Comparison of ENCODE assay signal across 31 cellular contexts in genomic region chr1:108556079-108556478, GRCh38.
"Had no signal": no experiment of that assay in that cellular context is flagged by ENCODE, and none has a peak within 500 bp of the region (broad histone marks: within the 10 kb centered on the region; RNA-seq: fewer than 3 reads in every experiment).

No MANE protein-coding gene starts in this region.

- H3K27ac ChIP-seq: cardiac muscle cell, foreskin keratinocyte, ovary, uterus had no signal

- H3K27me3 ChIP-seq: ascending aorta, cardiac muscle cell, dorsolateral prefrontal cortex, heart right ventricle, ovary, sigmoid colon, uterus had no signal

- H3K9me3 Mint-ChIP-seq: activated B cell treated with CpG ODN at 0.5 μM for 24 hours; activated naive CD4-positive, alpha-beta T cell treated with anti-CD3 and anti-CD28 coated beads, Interleukin-2, amount 10 ng/mL, durations not matched to agents 7 days and 5 days; activated naive CD8-positive, alpha-beta T cell treated with anti-CD3 and anti-CD28 coated beads, Interleukin-2, amount 10 ng/mL, durations not matched to agents 7 days and 5 days; activated T-cell treated with anti-CD3 and anti-CD28 coated beads, Interleukin-2, amount 50 U/mL, for 24 hours; naive thymus-derived CD4-positive, alpha-beta T cell; stimulated activated memory B cell treated with anti-CD40 and anti-IgM and Interleukin-4, amounts not matched to agents 10 μg/mL and 1 μg/mL and 100 μg/mL, for 72 hours; stimulated activated naive CD8-positive, alpha-beta T cell treated with anti-CD3 and anti-CD28 coated beads, Interleukin-15, amount 100 ng/mL, for 72 hours; T-helper 2 cell treated with Interferon-gamma antibody and Interleukin-4, amounts not matched to agents 5 μg/mL and 100 μg/mL, for 36 hours; type B pancreatic cell had no signal

- H3K27ac Mint-ChIP-seq: activated B cell treated with CpG ODN at 0.5 μM for 24 hours; activated naive CD4-positive, alpha-beta T cell treated with anti-CD3 and anti-CD28 coated beads, Interleukin-2, amount 10 ng/mL, durations not matched to agents 7 days and 5 days; activated naive CD8-positive, alpha-beta T cell treated with anti-CD3 and anti-CD28 coated beads, Interleukin-2, amount 10 ng/mL, durations not matched to agents 7 days and 5 days; activated T-cell treated with anti-CD3 and anti-CD28 coated beads, Interleukin-2, amount 50 U/mL, for 24 hours; brain; naive thymus-derived CD4-positive, alpha-beta T cell; progenitor cell of endocrine pancreas; stimulated activated memory B cell treated with anti-CD40 and anti-IgM and Interleukin-4, amounts not matched to agents 10 μg/mL and 1 μg/mL and 100 μg/mL, for 72 hours; stimulated activated naive CD8-positive, alpha-beta T cell treated with anti-CD3 and anti-CD28 coated beads, Interleukin-15, amount 100 ng/mL, for 72 hours; T-helper 2 cell treated with Interferon-gamma antibody and Interleukin-4, amounts not matched to agents 5 μg/mL and 100 μg/mL, for 36 hours; type B pancreatic cell had no signal

- H3K36me3 ChIP-seq: ascending aorta, cardiac muscle cell, heart right ventricle, ovary, sigmoid colon, uterus had no signal

- H3K4me3 ChIP-seq: ascending aorta, cardiac muscle cell, coronary artery, dorsolateral prefrontal cortex, heart right ventricle, ovary, sigmoid colon, smooth muscle cell, uterus had no signal

- H3K9me3 ChIP-seq: ascending aorta, heart right ventricle, ovary, sigmoid colon, uterus had no signal

- H3K4me2 ChIP-seq: smooth muscle cell had no signal

- FAIRE-seq: islet of Langerhans had no signal

- ATAC-seq: foreskin keratinocyte; left ventricle myocardium superior; stimulated activated memory B cell treated with anti-CD40 and anti-IgM and Interleukin-4, amounts not matched to agents 10 μg/mL and 1 μg/mL and 100 μg/mL, for 72 hours; stimulated activated naive CD8-positive, alpha-beta T cell treated with anti-CD3 and anti-CD28 coated beads, Interleukin-15, amount 100 ng/mL, for 72 hours had no signal

- DNase-seq: activated B cell treated with CpG ODN at 0.5 μM for 24 hours; activated CD8-positive, alpha-beta memory T cell treated with anti-CD3 and anti-CD28 coated beads, Interleukin-2, amount 50 U/mL, for 48 hours; activated gamma-delta T cell; activated naive CD4-positive, alpha-beta T cell treated with anti-CD3 and anti-CD28 coated beads, Interleukin-2, amount 10 ng/mL, durations not matched to agents 7 days and 5 days; activated naive CD8-positive, alpha-beta T cell treated with anti-CD3 and anti-CD28 coated beads, Interleukin-2, amount 10 ng/mL, durations not matched to agents 7 days and 5 days; activated T-cell treated with anti-CD3 and anti-CD28 coated beads, Interleukin-2, amount 50 U/mL, for 24 hours; dorsolateral prefrontal cortex; effector memory CD4-positive, alpha-beta T cell; foreskin keratinocyte; left cardiac atrium; left ventricle myocardium superior; naive thymus-derived CD4-positive, alpha-beta T cell; ovary; sigmoid colon; stimulated activated CD4-positive, alpha-beta T cell treated with anti-CD3 and anti-CD28 coated beads, Interleukin-1b, Interleukin-23, amount 100 ng/mL, for 48 hours; stimulated activated CD4-positive, alpha-beta T cell treated with anti-CD3 and anti-CD28 coated beads, Interleukin-4, amount 100 ng/mL, for 4 hours; stimulated activated CD8-positive, alpha-beta memory T cell treated with anti-CD3 and anti-CD28 coated beads, Interleukin-4, amount 100 ng/mL, for 48 hours; stimulated activated naive CD8-positive, alpha-beta T cell treated with anti-CD3 and anti-CD28 coated beads, Interleukin-15, amount 100 ng/mL, for 72 hours; T-helper 1 cell; uterus had no signal

- H3K36me3 Mint-ChIP-seq: activated naive CD4-positive, alpha-beta T cell treated with anti-CD3 and anti-CD28 coated beads, Interleukin-2, amount 10 ng/mL, durations not matched to agents 7 days and 5 days; activated naive CD8-positive, alpha-beta T cell treated with anti-CD3 and anti-CD28 coated beads, Interleukin-2, amount 10 ng/mL, durations not matched to agents 7 days and 5 days; brain; naive thymus-derived CD4-positive, alpha-beta T cell; stimulated activated memory B cell treated with anti-CD40 and anti-IgM and Interleukin-4, amounts not matched to agents 10 μg/mL and 1 μg/mL and 100 μg/mL, for 72 hours; type B pancreatic cell had no signal

- H3K27me3 Mint-ChIP-seq: activated B cell treated with CpG ODN at 0.5 μM for 24 hours; activated naive CD4-positive, alpha-beta T cell treated with anti-CD3 and anti-CD28 coated beads, Interleukin-2, amount 10 ng/mL, durations not matched to agents 7 days and 5 days; activated T-cell treated with anti-CD3 and anti-CD28 coated beads, Interleukin-2, amount 50 U/mL, for 24 hours; progenitor cell of endocrine pancreas; stimulated activated memory B cell treated with anti-CD40 and anti-IgM and Interleukin-4, amounts not matched to agents 10 μg/mL and 1 μg/mL and 100 μg/mL, for 72 hours; stimulated activated naive CD8-positive, alpha-beta T cell treated with anti-CD3 and anti-CD28 coated beads, Interleukin-15, amount 100 ng/mL, for 72 hours had no signal

- H3K4me3 Mint-ChIP-seq: activated B cell treated with CpG ODN at 0.5 μM for 24 hours; activated naive CD4-positive, alpha-beta T cell treated with anti-CD3 and anti-CD28 coated beads, Interleukin-2, amount 10 ng/mL, durations not matched to agents 7 days and 5 days; activated naive CD8-positive, alpha-beta T cell treated with anti-CD3 and anti-CD28 coated beads, Interleukin-2, amount 10 ng/mL, durations not matched to agents 7 days and 5 days; activated T-cell treated with anti-CD3 and anti-CD28 coated beads, Interleukin-2, amount 50 U/mL, for 24 hours; brain; naive thymus-derived CD4-positive, alpha-beta T cell; stimulated activated memory B cell treated with anti-CD40 and anti-IgM and Interleukin-4, amounts not matched to agents 10 μg/mL and 1 μg/mL and 100 μg/mL, for 72 hours; stimulated activated naive CD8-positive, alpha-beta T cell treated with anti-CD3 and anti-CD28 coated beads, Interleukin-15, amount 100 ng/mL, for 72 hours; T-helper 2 cell treated with Interferon-gamma antibody and Interleukin-4, amounts not matched to agents 5 μg/mL and 100 μg/mL, for 36 hours; type B pancreatic cell had no signal
